9 cellular contexts compared by ENCODE assay signal in genomic region chr19:39246951-39247669, GRCh38. TPM values are rescaled to one million over a fixed set of nuclear protein-coding genes. Genes with fewer than 3 reads are reported as not detected.
DNase-seq lines count a peak whose midpoint lies in the region; ATAC-seq and TF ChIP-seq lines count a peak whose summit lies in the region.
"Had no signal": no experiment of that assay in that cellular context is flagged by ENCODE, and none has a peak within 500 bp of the region (broad histone marks: within the 10 kb centered on the region; RNA-seq: fewer than 3 reads in every experiment).

No MANE protein-coding gene starts in this region.

- H3K4me1 Mint-ChIP-seq in WTC11: no peaks in the 10 kb centered on the region

- POLR2A ChIA-PET in WTC11 (lab: Charles Lee): interaction anchor here (0.6 kb wide), 1 partner anchor 13 kb away, joined by 4 read pairs; no protein-coding TSS in a partner anchor

- no peak overlapping the region for H3K9ac ChIP-seq in rectal smooth muscle tissue (ENCODE audit: low read length)

- H3K4me3 Mint-ChIP-seq in WTC11: peak overlapping the region; percentile 60

- no peaks in the 10 kb centered on the region for H3K9me3 Mint-ChIP-seq in WTC11

- H3K27me3 Mint-ChIP-seq in WTC11 (ENCODE audit: low read depth): peaks cover 65% of the 10 kb centered on the region

- H3K27ac ChIP-seq in foreskin keratinocyte (no peak overlapping the region), rectal smooth muscle tissue (ENCODE audit: low read depth, low read length) (no peak overlapping the region)

- TF ChIP-seq CTCF in WTC11 (IDR thresholded peaks at IDR 0.05) (no peak), foreskin keratinocyte (conservative IDR thresholded peaks at IDR 0.05) (no peak)

- no peaks in the 10 kb centered on the region for H3K36me3 ChIP-seq in H7 (replicated peaks; ENCODE audit: control insufficient read depth, insufficient read depth, low read length)
- no peaks in the 10 kb centered on the region for H3K36me3 ChIP-seq in rectal smooth muscle tissue (ENCODE audit: control insufficient read depth, insufficient read depth, low read length)

- CTCF ChIA-PET in WTC11 (lab: Charles Lee): interaction anchor here (0.6 to 1.6 kb wide), 15 partner anchors 14 to 125 kb away, joined by 3 to 6 read pairs (median 4); partner anchors contain the start of genes IFNL1, NCCRP1 and SAMD4B

- H3K36me3 Mint-ChIP-seq in WTC11: no peaks in the 10 kb centered on the region

- H3K4me3 ChIP-seq in H7 (ENCODE audit: insufficient read depth, low read depth, low read length) (peak overlapping the region; percentile 32), rectal smooth muscle tissue (ENCODE audit: low read length) (peak overlapping the region; percentile 27)

- ATAC-seq in WTC11: peak; percentile 67
- ATAC-seq in foreskin keratinocyte: peak; percentile 42
- no peak for ATAC-seq in HG03108 (IDR thresholded peaks at IDR 0.05; ENCODE audit: unreplicated experiment)
- ATAC-seq in GM21423 (IDR thresholded peaks at IDR 0.05; ENCODE audit: unreplicated experiment): no peak
- no peak for ATAC-seq in HG02870 (IDR thresholded peaks at IDR 0.05; ENCODE audit: unreplicated experiment)

- H3K27me3 ChIP-seq in H7 (ENCODE audit: control insufficient read depth, insufficient read depth, low read length) (peaks cover 38% of the 10 kb centered on the region), foreskin keratinocyte (peaks cover 47% of the 10 kb centered on the region), rectal smooth muscle tissue (ENCODE audit: control insufficient read depth, insufficient read depth, low read length) (peaks cover 13% of the 10 kb centered on the region)

- no peak overlapping the region for H3K27ac Mint-ChIP-seq in WTC11

- peak; percentile 86 for DNase-seq in H7
- peak; percentile 80 for DNase-seq in WTC11 (ENCODE audit: low spot score)
- DNase-seq in foreskin keratinocyte: no peak
- no peak for DNase-seq in NOMO-1 (lab: John Stamatoyannopoulos, UW; ENCODE audit: unreplicated experiment in 2 of 2)

- H3K4me1 ChIP-seq in foreskin keratinocyte (no peaks in the 10 kb centered on the region), rectal smooth muscle tissue (ENCODE audit: control insufficient read depth, insufficient read depth, low read length) (no peaks in the 10 kb centered on the region)

TF ChIP-seq in WTC11, 78 proteins besides CTCF, POLR2A, EP300 and RAD21 (continues in another document):
- TF ChIP-seq ZNF532 (CRISPR knock-in tag; IDR thresholded peaks at IDR 0.05; ENCODE audit: borderline replicate concordance) (no peak), STAT6 (CRISPR knock-in tag; conservative IDR thresholded peaks at IDR 0.05; ENCODE audit: low read depth) (no peak), ZNF263 (CRISPR knock-in tag; IDR thresholded peaks at IDR 0.05; ENCODE audit: low read depth) (no peak), ZNF121 (CRISPR knock-in tag; IDR thresholded peaks at IDR 0.05) (no peak)
- TF ChIP-seq, protein P1, sequence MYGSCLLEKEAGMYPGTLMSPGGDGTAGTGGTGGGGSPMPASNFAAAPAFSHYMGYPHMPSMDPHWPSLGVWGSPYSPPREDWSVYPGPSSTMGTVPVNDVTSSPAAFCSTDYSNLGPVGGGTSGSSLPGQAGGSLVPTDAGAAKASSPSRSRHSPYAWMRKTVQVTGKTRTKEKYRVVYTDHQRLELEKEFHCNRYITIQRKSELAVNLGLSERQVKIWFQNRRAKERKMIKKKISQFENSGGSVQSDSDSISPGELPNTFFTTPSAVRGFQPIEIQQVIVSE (CRISPR knock-in tag; IDR thresholded peaks at IDR 0.05; ENCODE audit: borderline replicate concordance): no peak
- TF ChIP-seq, protein P2, sequence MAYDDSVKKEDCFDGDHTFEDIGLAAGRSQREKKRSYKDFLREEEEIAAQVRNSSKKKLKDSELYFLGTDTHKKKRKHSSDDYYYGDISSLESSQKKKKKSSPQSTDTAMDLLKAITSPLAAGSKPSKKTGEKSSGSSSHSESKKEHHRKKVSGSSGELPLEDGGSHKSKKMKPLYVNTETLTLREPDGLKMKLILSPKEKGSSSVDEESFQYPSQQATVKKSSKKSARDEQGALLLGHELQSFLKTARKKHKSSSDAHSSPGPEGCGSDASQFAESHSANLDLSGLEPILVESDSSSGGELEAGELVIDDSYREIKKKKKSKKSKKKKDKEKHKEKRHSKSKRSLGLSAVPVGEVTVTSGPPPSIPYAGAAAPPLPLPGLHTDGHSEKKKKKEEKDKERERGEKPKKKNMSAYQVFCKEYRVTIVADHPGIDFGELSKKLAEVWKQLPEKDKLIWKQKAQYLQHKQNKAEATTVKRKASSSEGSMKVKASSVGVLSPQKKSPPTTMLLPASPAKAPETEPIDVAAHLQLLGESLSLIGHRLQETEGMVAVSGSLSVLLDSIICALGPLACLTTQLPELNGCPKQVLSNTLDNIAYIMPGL (CRISPR knock-in tag; IDR thresholded peaks at IDR 0.05): no peak
- TF ChIP-seq, protein P3, sequence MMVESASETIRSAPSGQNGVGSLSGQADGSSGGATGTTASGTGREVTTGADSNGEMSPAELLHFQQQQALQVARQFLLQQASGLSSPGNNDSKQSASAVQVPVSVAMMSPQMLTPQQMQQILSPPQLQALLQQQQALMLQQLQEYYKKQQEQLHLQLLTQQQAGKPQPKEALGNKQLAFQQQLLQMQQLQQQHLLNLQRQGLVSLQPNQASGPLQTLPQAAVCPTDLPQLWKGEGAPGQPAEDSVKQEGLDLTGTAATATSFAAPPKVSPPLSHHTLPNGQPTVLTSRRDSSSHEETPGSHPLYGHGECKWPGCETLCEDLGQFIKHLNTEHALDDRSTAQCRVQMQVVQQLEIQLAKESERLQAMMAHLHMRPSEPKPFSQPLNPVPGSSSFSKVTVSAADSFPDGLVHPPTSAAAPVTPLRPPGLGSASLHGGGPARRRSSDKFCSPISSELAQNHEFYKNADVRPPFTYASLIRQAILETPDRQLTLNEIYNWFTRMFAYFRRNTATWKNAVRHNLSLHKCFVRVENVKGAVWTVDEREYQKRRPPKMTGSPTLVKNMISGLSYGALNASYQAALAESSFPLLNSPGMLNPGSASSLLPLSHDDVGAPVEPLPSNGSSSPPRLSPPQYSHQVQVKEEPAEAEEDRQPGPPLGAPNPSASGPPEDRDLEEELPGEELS (CRISPR knock-in tag; IDR thresholded peaks at IDR 0.05): peak; percentile 83

RNA-seq across cellular contexts. Expression of gene IFNL4, which starts 1.5 kb away (rescaled TPM):
- total RNA-seq in H7 (2014; rRNA removed; shearing (Covaris generic)): not detected in 2 replicates
- total RNA-seq in WTC11 (2021) (not detected in 3 replicates), foreskin keratinocyte (not detected in 2 replicates)
- polyA plus RNA-seq in foreskin keratinocyte: not detected in 2 replicates
- total RNA-seq: fibroblast of lung had no signal
- polyA plus RNA-seq: fibroblast of lung had no signal

RNA-seq across cellular contexts. Expression of gene IFNL3, which starts 2.3 kb away (rescaled TPM):
- total RNA-seq in H7 (2014; rRNA removed; shearing (Covaris generic)): not detected in 2 replicates
- total RNA-seq in WTC11 (2021) (not detected in 3 replicates), foreskin keratinocyte (not detected in 2 replicates)
- polyA plus RNA-seq in foreskin keratinocyte: not detected in 2 replicates
- total RNA-seq: fibroblast of lung had no signal
- polyA plus RNA-seq: fibroblast of lung had no signal

RNA-seq across cellular contexts. Expression of gene IFNL2, which starts 21.1 kb away (rescaled TPM):
- not detected in 2 replicates for total RNA-seq in H7 (2014; rRNA removed; shearing (Covaris generic))
- total RNA-seq in WTC11 (2021) (not detected in 3 replicates), foreskin keratinocyte (not detected in 2 replicates)
- polyA plus RNA-seq in foreskin keratinocyte: not detected in 2 replicates
- total RNA-seq: fibroblast of lung had no signal
- polyA plus RNA-seq: fibroblast of lung had no signal

RNA-seq across cellular contexts. Expression of gene SYCN, which starts 43.0 kb away (rescaled TPM):
- not detected in 2 replicates for total RNA-seq in H7 (2014; rRNA removed; shearing (Covaris generic))
- total RNA-seq in WTC11 (2021) (0.37 to 1.1 TPM (median 0.77 TPM) in 3 replicates), foreskin keratinocyte (not detected in 2 replicates)
- not detected in 2 replicates for polyA plus RNA-seq in foreskin keratinocyte
- total RNA-seq: fibroblast of lung had no signal
- polyA plus RNA-seq: fibroblast of lung had no signal

RNA-seq across cellular contexts. Expression of gene IFNL1, which starts 49.1 kb away (rescaled TPM):
- total RNA-seq in H7 (2014; rRNA removed; shearing (Covaris generic)): not detected in 2 replicates
- total RNA-seq in WTC11 (2021) (not detected in 3 replicates), foreskin keratinocyte (not detected in 2 replicates)
- not detected in 2 replicates for polyA plus RNA-seq in foreskin keratinocyte
- total RNA-seq: fibroblast of lung had no signal
- polyA plus RNA-seq: fibroblast of lung had no signal

Comparison
In these comparisons a context has a peak if more than half of its experiments do, and no peak if none do; other contexts are left out.
1. DNase-seq: peak in H7 (single experiment) and WTC11 (single experiment); none in foreskin keratinocyte (0 of 2) and NOMO-1 (0 of 2).
2. ATAC-seq: peak in WTC11 (single experiment) and foreskin keratinocyte (single experiment); none in HG03108 (single experiment), GM21423 (single experiment) and HG02870 (single experiment).